Comparison of ENCODE assay signal across 1 cellular context in the genomic region with DNA sequence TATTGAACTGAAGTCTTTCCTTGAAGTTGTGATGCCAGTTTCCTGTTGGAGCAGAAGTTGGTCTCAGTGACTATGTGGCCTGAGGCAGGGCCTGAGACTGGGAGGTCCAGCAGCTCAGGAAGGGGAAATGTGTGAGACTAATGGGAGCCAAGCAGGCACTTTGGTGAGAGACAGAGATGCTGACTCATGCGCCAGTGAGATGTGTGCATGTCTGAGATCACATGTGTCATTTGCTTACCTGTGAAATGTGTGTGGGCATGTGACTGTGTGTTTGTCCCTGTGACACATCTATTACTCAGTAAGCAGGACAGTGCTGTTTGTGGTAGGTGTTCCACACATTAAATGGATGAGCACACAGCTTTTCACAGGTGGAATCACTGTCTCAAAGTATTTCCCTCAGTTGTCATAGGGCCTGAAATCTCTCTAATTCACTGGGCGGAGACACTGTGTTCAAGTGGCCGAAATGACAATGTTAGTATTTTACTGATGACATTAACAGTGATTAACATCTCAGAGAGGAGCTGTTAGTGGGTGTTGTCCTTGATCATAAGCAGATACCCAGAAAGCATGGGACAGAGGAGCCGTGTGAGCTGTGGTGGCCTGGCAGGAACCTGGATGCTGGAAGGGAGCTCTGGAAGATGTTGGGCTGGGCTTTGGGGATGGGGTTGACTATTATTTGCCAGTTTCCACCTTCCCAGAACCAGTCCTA.
A peak's percentile ranks its signal among the peaks of the same experiment; 100 is the strongest.
TF ChIP-seq lines count a peak whose summit lies in the region.

No MANE protein-coding gene starts in this region.

TF ChIP-seq in K562, 482 proteins besides CTCF, POLR2A, EP300 and RAD21 (continued from another document and continues in another):
- TF ChIP-seq, protein P1, sequence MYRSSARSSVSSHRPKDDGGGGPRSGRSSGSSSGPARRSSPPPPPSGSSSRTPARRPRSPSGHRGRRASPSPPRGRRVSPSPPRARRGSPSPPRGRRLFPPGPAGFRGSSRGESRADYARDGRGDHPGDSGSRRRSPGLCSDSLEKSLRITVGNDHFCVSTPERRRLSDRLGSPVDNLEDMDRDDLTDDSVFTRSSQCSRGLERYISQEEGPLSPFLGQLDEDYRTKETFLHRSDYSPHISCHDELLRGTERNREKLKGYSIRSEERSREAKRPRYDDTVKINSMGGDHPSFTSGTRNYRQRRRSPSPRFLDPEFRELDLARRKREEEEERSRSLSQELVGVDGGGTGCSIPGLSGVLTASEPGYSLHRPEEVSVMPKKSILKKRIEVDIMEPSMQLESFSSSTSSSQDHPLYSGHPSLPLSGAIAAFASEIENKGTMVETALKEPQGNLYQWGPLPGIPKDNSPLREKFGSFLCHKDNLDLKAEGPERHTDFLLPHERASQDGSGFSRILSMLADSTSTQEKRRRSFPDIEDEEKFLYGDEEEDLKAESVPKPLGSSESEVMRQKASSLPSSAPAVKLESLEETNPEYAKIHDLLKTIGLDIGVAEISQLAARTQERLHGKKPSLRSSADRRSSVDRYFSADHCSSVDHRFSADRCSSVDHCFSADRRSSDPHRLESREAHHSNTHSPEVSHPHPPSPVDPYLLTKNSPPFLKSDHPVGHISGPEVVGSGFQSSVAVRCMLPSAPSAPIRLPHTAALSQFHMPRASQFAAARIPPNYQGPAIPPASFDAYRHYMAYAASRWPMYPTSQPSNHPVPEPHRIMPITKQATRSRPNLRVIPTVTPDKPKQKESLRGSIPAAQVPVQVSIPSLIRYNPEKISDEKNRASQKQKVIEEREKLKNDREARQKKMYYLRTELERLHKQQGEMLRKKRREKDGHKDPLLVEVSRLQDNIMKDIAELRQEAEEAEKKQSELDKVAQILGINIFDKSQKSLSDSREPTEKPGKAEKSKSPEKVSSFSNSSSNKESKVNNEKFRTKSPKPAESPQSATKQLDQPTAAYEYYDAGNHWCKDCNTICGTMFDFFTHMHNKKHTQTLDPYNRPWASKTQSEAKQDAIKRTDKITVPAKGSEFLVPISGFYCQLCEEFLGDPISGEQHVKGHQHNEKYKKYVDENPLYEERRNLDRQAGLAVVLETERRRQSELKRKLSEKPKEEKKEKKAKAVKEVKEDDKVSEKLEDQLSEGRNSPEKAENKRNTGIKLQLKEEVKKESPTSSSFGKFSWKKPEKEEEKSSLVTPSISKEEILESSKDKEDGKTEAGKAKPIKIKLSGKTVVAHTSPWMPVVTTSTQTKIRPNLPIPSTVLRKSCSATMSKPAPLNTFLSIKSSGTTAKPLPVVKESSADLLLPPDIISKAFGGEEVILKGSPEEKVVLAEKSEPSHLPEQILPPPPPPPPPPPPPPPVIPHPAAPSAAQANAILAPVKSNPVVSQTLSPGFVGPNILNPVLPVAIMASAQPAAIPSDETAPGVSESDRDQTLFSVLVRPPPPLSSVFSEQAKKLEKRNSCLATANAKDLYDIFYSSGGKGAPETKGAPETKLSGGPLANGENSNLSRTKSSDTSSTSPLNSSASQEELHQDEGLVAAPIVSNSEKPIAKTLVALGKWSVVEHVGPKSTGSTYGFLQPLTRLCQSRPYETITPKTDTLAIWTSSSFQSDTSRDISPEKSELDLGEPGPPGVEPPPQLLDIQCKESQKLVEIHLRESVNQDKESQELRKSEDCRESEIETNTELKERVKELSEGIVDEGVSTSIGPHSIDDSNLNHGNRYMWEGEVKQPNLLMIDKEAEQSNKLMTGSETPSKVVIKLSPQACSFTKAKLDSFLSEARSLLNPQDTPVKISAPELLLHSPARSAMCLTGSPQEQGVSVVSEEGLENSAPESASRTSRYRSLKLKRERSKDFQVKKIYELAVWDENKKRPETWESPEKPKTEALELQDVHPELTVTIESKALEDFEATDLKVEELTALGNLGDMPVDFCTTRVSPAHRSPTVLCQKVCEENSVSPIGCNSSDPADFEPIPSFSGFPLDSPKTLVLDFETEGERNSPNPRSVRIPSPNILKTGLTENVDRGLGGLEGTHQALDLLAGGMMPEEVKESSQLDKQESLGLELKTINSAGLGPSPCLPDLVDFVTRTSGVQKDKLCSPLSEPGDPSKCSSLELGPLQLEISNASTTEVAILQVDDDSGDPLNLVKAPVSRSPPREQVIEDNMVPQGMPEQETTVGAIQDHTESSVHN (IDR thresholded peaks at IDR 0.05; ENCODE audit: borderline replicate concordance in 1 of 2, low read depth in 1 of 2) = no peak
- no peak for TF ChIP-seq MEF2D (tag; conservative IDR thresholded peaks at IDR 0.05; ENCODE audit: low read depth)
- no peak for TF ChIP-seq TCF7 (IDR thresholded peaks at IDR 0.05; ENCODE audit: borderline replicate concordance)
- TF ChIP-seq SIRT6 (IDR thresholded peaks at IDR 0.05; ENCODE audit: low read depth, low read length) = no peak
- no peak for TF ChIP-seq ESRRB (CRISPR knock-in tag; IDR thresholded peaks at IDR 0.05; ENCODE audit: borderline replicate concordance)
- TF ChIP-seq, protein P2, sequence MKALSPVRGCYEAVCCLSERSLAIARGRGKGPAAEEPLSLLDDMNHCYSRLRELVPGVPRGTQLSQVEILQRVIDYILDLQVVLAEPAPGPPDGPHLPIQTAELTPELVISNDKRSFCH (CRISPR knock-in tag; IDR thresholded peaks at IDR 0.05) = no peak
- TF ChIP-seq, protein P2 (tag; IDR thresholded peaks at IDR 0.05) = no peak
- TF ChIP-seq, protein P3, sequence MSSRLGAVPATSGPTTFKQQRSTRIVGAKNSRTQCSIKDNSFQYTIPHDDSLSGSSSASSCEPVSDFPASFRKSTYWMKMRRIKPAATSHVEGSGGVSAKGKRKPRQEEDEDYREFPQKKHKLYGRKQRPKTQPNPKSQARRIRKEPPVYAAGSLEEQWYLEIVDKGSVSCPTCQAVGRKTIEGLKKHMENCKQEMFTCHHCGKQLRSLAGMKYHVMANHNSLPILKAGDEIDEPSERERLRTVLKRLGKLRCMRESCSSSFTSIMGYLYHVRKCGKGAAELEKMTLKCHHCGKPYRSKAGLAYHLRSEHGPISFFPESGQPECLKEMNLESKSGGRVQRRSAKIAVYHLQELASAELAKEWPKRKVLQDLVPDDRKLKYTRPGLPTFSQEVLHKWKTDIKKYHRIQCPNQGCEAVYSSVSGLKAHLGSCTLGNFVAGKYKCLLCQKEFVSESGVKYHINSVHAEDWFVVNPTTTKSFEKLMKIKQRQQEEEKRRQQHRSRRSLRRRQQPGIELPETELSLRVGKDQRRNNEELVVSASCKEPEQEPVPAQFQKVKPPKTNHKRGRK (tag; IDR thresholded peaks at IDR 0.05) = no peak
- TF ChIP-seq RBM17 (IDR thresholded peaks at IDR 0.05; ENCODE audit: borderline replicate concordance, low read depth, low read length) = no peak
- peak; percentile 71 for TF ChIP-seq BHLHE40 (IDR thresholded peaks at IDR 0.05; ENCODE audit: low read length)
- TF ChIP-seq, protein P4, sequence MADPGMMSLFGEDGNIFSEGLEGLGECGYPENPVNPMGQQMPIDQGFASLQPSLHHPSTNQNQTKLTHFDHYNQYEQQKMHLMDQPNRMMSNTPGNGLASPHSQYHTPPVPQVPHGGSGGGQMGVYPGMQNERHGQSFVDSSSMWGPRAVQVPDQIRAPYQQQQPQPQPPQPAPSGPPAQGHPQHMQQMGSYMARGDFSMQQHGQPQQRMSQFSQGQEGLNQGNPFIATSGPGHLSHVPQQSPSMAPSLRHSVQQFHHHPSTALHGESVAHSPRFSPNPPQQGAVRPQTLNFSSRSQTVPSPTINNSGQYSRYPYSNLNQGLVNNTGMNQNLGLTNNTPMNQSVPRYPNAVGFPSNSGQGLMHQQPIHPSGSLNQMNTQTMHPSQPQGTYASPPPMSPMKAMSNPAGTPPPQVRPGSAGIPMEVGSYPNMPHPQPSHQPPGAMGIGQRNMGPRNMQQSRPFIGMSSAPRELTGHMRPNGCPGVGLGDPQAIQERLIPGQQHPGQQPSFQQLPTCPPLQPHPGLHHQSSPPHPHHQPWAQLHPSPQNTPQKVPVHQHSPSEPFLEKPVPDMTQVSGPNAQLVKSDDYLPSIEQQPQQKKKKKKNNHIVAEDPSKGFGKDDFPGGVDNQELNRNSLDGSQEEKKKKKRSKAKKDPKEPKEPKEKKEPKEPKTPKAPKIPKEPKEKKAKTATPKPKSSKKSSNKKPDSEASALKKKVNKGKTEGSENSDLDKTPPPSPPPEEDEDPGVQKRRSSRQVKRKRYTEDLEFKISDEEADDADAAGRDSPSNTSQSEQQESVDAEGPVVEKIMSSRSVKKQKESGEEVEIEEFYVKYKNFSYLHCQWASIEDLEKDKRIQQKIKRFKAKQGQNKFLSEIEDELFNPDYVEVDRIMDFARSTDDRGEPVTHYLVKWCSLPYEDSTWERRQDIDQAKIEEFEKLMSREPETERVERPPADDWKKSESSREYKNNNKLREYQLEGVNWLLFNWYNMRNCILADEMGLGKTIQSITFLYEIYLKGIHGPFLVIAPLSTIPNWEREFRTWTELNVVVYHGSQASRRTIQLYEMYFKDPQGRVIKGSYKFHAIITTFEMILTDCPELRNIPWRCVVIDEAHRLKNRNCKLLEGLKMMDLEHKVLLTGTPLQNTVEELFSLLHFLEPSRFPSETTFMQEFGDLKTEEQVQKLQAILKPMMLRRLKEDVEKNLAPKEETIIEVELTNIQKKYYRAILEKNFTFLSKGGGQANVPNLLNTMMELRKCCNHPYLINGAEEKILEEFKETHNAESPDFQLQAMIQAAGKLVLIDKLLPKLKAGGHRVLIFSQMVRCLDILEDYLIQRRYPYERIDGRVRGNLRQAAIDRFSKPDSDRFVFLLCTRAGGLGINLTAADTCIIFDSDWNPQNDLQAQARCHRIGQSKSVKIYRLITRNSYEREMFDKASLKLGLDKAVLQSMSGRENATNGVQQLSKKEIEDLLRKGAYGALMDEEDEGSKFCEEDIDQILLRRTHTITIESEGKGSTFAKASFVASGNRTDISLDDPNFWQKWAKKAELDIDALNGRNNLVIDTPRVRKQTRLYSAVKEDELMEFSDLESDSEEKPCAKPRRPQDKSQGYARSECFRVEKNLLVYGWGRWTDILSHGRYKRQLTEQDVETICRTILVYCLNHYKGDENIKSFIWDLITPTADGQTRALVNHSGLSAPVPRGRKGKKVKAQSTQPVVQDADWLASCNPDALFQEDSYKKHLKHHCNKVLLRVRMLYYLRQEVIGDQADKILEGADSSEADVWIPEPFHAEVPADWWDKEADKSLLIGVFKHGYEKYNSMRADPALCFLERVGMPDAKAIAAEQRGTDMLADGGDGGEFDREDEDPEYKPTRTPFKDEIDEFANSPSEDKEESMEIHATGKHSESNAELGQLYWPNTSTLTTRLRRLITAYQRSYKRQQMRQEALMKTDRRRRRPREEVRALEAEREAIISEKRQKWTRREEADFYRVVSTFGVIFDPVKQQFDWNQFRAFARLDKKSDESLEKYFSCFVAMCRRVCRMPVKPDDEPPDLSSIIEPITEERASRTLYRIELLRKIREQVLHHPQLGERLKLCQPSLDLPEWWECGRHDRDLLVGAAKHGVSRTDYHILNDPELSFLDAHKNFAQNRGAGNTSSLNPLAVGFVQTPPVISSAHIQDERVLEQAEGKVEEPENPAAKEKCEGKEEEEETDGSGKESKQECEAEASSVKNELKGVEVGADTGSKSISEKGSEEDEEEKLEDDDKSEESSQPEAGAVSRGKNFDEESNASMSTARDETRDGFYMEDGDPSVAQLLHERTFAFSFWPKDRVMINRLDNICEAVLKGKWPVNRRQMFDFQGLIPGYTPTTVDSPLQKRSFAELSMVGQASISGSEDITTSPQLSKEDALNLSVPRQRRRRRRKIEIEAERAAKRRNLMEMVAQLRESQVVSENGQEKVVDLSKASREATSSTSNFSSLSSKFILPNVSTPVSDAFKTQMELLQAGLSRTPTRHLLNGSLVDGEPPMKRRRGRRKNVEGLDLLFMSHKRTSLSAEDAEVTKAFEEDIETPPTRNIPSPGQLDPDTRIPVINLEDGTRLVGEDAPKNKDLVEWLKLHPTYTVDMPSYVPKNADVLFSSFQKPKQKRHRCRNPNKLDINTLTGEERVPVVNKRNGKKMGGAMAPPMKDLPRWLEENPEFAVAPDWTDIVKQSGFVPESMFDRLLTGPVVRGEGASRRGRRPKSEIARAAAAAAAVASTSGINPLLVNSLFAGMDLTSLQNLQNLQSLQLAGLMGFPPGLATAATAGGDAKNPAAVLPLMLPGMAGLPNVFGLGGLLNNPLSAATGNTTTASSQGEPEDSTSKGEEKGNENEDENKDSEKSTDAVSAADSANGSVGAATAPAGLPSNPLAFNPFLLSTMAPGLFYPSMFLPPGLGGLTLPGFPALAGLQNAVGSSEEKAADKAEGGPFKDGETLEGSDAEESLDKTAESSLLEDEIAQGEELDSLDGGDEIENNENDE (IDR thresholded peaks at IDR 0.05; ENCODE audit: low read depth, low read length) = no peak
- no peak for TF ChIP-seq HNRNPK (IDR thresholded peaks at IDR 0.05; ENCODE audit: low read depth, low read length, poor library complexity, severe bottlenecking)
- TF ChIP-seq, protein P5, sequence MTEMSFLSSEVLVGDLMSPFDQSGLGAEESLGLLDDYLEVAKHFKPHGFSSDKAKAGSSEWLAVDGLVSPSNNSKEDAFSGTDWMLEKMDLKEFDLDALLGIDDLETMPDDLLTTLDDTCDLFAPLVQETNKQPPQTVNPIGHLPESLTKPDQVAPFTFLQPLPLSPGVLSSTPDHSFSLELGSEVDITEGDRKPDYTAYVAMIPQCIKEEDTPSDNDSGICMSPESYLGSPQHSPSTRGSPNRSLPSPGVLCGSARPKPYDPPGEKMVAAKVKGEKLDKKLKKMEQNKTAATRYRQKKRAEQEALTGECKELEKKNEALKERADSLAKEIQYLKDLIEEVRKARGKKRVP (CRISPR knock-in tag; IDR thresholded peaks at IDR 0.05) = no peak
- TF ChIP-seq, protein P6, sequence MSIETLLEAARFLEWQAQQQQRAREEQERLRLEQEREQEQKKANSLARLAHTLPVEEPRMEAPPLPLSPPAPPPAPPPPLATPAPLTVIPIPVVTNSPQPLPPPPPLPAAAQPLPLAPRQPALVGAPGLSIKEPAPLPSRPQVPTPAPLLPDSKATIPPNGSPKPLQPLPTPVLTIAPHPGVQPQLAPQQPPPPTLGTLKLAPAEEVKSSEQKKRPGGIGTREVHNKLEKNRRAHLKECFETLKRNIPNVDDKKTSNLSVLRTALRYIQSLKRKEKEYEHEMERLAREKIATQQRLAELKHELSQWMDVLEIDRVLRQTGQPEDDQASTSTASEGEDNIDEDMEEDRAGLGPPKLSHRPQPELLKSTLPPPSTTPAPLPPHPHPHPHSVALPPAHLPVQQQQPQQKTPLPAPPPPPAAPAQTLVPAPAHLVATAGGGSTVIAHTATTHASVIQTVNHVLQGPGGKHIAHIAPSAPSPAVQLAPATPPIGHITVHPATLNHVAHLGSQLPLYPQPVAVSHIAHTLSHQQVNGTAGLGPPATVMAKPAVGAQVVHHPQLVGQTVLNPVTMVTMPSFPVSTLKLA (conservative IDR thresholded peaks at IDR 0.05) = peak in 1 of 2 experiments; percentile 35; a peak in 2 of 4 replicates
- TF ChIP-seq PHF20 (IDR thresholded peaks at IDR 0.05; ENCODE audit: partially characterized antibody) = peak; percentile 9
- TF ChIP-seq POLR2B (IDR thresholded peaks at IDR 0.05; ENCODE audit: low read depth, partially characterized antibody) = no peak
- no peak for TF ChIP-seq ETV6 (IDR thresholded peaks at IDR 0.05; ENCODE audit: borderline replicate concordance in 1 of 2, low read depth in 2 of 2, low read length in 1 of 2)
- TF ChIP-seq ETV6 (CRISPR knock-in tag; IDR thresholded peaks at IDR 0.05; ENCODE audit: borderline replicate concordance) = no peak
- no peak for TF ChIP-seq NBN (IDR thresholded peaks at IDR 0.05; ENCODE audit: low read depth)
- TF ChIP-seq FUS (optimal IDR thresholded peaks at IDR 0.05; ENCODE audit: low read depth, low read length) = no peak
- no peak for TF ChIP-seq ZNF197 (CRISPR knock-in tag; IDR thresholded peaks at IDR 0.05; ENCODE audit: low read depth)
